7 cellular contexts compared by ENCODE assay signal in genomic region chr4:164956766-164957643, GRCh38. TPM values are rescaled to one million over a fixed set of nuclear protein-coding genes. Genes with fewer than 3 reads are reported as not detected.
A peak's percentile ranks its signal among the peaks of the same experiment; 100 is the strongest.
DNase-seq lines count a peak whose midpoint lies in the region; ATAC-seq lines count a peak whose summit lies in the region.

No MANE protein-coding gene starts in this region.

- peak overlapping the region; percentile 56 to 72 for H3K4me3 ChIP-seq in esophagus (ENCODE audit: low read depth in 1 of 2, low read length in 2 of 2)

- H3K36me3 ChIP-seq in esophagus (ENCODE audit: control insufficient read depth in 2 of 2, insufficient read depth in 2 of 2, low read length in 1 of 2): no peaks in the 10 kb centered on the region

- DNase-seq in NCI-H69 (lab: John Stamatoyannopoulos, UW) (peak; percentile 88), activated T-cell treated with anti-CD3 and anti-CD28 coated beads for 4 hours (peak; percentile 46), myocyte (ENCODE audit: low read depth) (peak; percentile 91)
- peak; percentile 49 for DNase-seq in stimulated activated CD8-positive, alpha-beta memory T cell treated with anti-CD3 and anti-CD28 coated beads, Interleukin-7, amount 100 ng/mL, for 24 hours (ENCODE audit: low read depth)

- ATAC-seq in GM18861 (IDR thresholded peaks at IDR 0.05; ENCODE audit: unreplicated experiment) (peak; percentile 97), HG03060 (IDR thresholded peaks at IDR 0.05; ENCODE audit: low read depth, unreplicated experiment) (peak; percentile 99)

- peaks cover 2 to 7% of the 10 kb centered on the region in 2 donors for H3K9me3 ChIP-seq in esophagus (ENCODE audit: control insufficient read depth in 2 of 2, insufficient read depth in 1 of 2, low read depth in 1 of 2, low read length in 1 of 2)

- WGBS in esophagus, 2 donors: 12% methylated on average over 43 to 46 of the region's 46 CpGs

- H3K27ac ChIP-seq in esophagus (ENCODE audit: low read depth in 2 of 2, low read length in 1 of 2): peak overlapping the region in 1 of 2 donors; percentile 2

- peaks cover 0 to 4% of the 10 kb centered on the region in 2 donors for H3K4me1 ChIP-seq in esophagus (ENCODE audit: control insufficient read depth in 2 of 2, insufficient read depth in 2 of 2, low read length in 1 of 2)

- H3K27me3 ChIP-seq in esophagus (ENCODE audit: control insufficient read depth in 1 of 2, insufficient read depth in 2 of 2, low read length in 2 of 2): no peaks in the 10 kb centered on the region

RNA-seq across cellular contexts. Expression of gene TRIM61, which starts 20.5 kb away (rescaled TPM):
- polyA plus RNA-seq in esophagus: under 1 TPM; 0.06 TPM
- not detected in 2 replicates for total RNA-seq in myocyte
- polyA plus RNA-seq in myocyte (2012): 0.10 TPM
